In the genomic region with DNA sequence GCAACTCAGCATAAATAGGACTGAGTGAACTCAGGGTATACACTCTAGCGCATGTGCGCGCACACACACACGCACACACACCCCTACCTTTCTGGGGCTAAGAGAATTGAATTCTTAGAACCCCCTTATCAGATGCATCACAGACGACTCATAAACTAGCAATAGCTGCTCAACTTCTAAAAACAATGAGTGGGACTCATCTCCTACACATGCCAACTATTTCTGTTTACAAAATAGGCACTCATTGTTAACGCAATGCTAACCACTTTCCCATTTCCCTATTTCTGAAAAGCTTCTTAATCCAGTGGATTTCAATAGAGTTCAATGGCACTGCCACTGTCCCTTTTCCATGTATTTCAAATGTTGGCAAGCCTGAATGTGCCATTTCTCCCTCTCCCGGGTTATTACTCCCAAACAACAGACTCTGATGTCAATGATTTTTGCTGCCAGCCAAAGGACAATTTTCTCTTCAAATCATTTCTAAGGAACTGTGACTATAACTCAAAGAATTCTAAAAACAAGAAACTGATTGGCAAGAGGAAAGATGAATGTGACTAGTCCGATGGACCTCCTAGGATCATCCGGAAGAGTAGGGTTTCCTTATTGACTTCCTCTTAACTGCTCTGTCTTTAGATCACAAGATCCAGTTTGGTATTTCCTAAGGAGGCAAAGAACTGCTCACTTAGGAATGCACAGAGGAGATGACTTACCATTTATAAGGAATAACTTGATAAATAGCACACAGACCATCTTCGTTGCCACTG, we compare ENCODE assay signal across 1 cellular context.
TF ChIP-seq lines count a peak whose summit lies in the region.

No MANE protein-coding gene starts in this region.

TF ChIP-seq in GM12878, 131 proteins besides CTCF, POLR2A, EP300 and RAD21 (continued from another document):
- TF ChIP-seq, protein P1, sequence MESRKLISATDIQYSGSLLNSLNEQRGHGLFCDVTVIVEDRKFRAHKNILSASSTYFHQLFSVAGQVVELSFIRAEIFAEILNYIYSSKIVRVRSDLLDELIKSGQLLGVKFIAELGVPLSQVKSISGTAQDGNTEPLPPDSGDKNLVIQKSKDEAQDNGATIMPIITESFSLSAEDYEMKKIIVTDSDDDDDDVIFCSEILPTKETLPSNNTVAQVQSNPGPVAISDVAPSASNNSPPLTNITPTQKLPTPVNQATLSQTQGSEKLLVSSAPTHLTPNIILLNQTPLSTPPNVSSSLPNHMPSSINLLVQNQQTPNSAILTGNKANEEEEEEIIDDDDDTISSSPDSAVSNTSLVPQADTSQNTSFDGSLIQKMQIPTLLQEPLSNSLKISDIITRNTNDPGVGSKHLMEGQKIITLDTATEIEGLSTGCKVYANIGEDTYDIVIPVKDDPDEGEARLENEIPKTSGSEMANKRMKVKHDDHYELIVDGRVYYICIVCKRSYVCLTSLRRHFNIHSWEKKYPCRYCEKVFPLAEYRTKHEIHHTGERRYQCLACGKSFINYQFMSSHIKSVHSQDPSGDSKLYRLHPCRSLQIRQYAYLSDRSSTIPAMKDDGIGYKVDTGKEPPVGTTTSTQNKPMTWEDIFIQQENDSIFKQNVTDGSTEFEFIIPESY (IDR thresholded peaks at IDR 0.05) = peak; percentile 83; the same call in 1 of the 2 replicates
- TF ChIP-seq, protein P2, sequence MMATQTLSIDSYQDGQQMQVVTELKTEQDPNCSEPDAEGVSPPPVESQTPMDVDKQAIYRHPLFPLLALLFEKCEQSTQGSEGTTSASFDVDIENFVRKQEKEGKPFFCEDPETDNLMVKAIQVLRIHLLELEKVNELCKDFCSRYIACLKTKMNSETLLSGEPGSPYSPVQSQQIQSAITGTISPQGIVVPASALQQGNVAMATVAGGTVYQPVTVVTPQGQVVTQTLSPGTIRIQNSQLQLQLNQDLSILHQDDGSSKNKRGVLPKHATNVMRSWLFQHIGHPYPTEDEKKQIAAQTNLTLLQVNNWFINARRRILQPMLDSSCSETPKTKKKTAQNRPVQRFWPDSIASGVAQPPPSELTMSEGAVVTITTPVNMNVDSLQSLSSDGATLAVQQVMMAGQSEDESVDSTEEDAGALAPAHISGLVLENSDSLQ (IDR thresholded peaks at IDR 0.05) = no peak
- TF ChIP-seq RBBP5 (conservative IDR thresholded peaks at IDR 0.05) (no peak), POLR2AphosphoS5 (IDR thresholded peaks at IDR 0.05; ENCODE audit: low read length) (0 out of 2 replicates have a peak, but pooled peaks have one; percentile 37), SMARCA5 (IDR thresholded peaks at IDR 0.05) (0 out of 2 replicates have a peak, but pooled peaks have one; percentile 10), GABPA (IDR thresholded peaks at IDR 0.05; ENCODE audit: low read depth) (no peak), SPI1 (IDR thresholded peaks at IDR 0.05; ENCODE audit: borderline replicate concordance, insufficient read depth, low read depth, low read length) (peak; percentile 36; the same call in 1 of the 2 replicates), ESRRA (IDR thresholded peaks at IDR 0.05; ENCODE audit: low read length) (no peak)
- TF ChIP-seq, protein P3, sequence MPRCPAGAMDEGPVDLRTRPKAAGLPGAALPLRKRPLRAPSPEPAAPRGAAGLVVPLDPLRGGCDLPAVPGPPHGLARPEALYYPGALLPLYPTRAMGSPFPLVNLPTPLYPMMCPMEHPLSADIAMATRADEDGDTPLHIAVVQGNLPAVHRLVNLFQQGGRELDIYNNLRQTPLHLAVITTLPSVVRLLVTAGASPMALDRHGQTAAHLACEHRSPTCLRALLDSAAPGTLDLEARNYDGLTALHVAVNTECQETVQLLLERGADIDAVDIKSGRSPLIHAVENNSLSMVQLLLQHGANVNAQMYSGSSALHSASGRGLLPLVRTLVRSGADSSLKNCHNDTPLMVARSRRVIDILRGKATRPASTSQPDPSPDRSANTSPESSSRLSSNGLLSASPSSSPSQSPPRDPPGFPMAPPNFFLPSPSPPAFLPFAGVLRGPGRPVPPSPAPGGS (IDR thresholded peaks at IDR 0.05; ENCODE audit: borderline replicate concordance, insufficient read depth, low read depth, low read length, poor library complexity, severe bottlenecking) = peak; percentile 29
TF ChIP-seq in GM12878: peak in this region for 7.
